ENCODE assay signal across 16 cellular contexts in the genomic region with DNA sequence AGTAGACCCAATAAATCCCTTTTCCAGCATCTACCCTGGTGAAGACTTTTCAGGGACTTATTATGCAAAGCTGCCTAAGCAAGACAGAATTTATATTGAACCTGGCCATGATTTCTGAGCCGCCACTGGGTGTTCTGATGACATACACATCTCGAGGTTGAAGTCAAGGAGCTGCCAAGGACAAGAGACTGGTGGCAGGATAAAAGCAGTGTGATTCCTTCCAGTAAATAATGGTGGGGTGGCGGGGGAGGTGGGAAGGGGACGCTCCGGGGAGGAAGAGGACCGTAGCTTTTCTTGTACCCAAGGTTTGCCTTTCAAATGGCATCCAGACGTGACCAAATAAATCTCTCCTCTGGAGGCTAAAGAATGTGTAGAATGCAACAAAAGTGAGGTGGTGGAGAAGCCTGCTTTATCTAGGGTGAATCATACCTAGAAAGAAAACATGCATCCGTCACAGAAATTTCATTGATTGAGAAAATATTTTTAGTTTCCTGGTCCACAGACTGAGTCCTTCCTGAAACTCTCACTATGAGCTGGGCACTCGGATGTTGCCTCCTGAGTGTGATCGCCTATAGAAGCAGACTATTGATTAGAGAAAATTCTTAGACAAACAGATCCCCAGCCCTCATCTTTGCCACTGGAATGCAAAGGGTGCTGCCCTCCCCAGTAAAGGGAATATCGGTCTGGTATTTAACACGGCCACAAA.
DNase-seq lines count a peak whose midpoint lies in the region; ATAC-seq and TF ChIP-seq lines count a peak whose summit lies in the region.
"Had no signal": no experiment of that assay in that cellular context is flagged by ENCODE, and none has a peak within 500 bp of the region (broad histone marks: within the 10 kb centered on the region; RNA-seq: fewer than 3 reads in every experiment).

No MANE protein-coding gene starts in this region.

- no peak overlapping the region for H3K27ac Mint-ChIP-seq in activated CD4-positive, alpha-beta memory T cell treated with anti-CD3 and anti-CD28 coated beads, Interleukin-2, amount 10 ng/mL, durations not matched to agents 7 days and 5 days
- H3K27ac Mint-ChIP-seq: activated CD4-positive, alpha-beta memory T cell treated with anti-CD3 and anti-CD28 coated beads for 36 hours; activated naive CD8-positive, alpha-beta T cell treated with anti-CD3 and anti-CD28 coated beads, Interleukin-2, amount 10 ng/mL, durations not matched to agents 7 days and 5 days; stimulated activated effector memory CD8-positive, alpha-beta T cell treated with anti-CD3 and anti-CD28 coated beads, Interleukin-12 subunit alpha, Interleukin-12 subunit beta, amount 100 ng/mL, for 72 hours had no signal

- H3K36me3 ChIP-seq in ACC112 (ENCODE audit: insufficient read depth, low read length) (peaks cover 4% of the 10 kb centered on the region; the same call in 1 of the 2 replicates), mesenchymal stem cell (ENCODE audit: control insufficient read depth in 1 of 2, insufficient read depth in 2 of 2, low read depth in 1 of 2, low read length in 2 of 2) (peaks cover 0 to 17% of the 10 kb centered on the region in 2 experiments)

- no peak overlapping the region for H3K4me3 Mint-ChIP-seq in activated CD4-positive, alpha-beta memory T cell treated with anti-CD3 and anti-CD28 coated beads, Interleukin-2, amount 10 ng/mL, durations not matched to agents 7 days and 5 days
- H3K4me3 Mint-ChIP-seq: activated CD4-positive, alpha-beta memory T cell treated with anti-CD3 and anti-CD28 coated beads for 36 hours; activated naive CD8-positive, alpha-beta T cell treated with anti-CD3 and anti-CD28 coated beads, Interleukin-2, amount 10 ng/mL, durations not matched to agents 7 days and 5 days; stimulated activated effector memory CD8-positive, alpha-beta T cell treated with anti-CD3 and anti-CD28 coated beads, Interleukin-12 subunit alpha, Interleukin-12 subunit beta, amount 100 ng/mL, for 72 hours had no signal

- CTCF ChIA-PET in activated CD4-positive, alpha-beta memory T cell treated with anti-CD3 and anti-CD28 coated beads, Interleukin-2, amount 10 ng/mL, durations not matched to agents 7 days and 5 days (lab: Charles Lee) = interaction anchor here (0.7 kb wide), 1 partner anchor 265 kb away, joined by 3 read pairs; no protein-coding TSS in a partner anchor

- H3K14ac ChIP-seq in mesenchymal stem cell (ENCODE audit: low read length in 2 of 2) = no peak overlapping the region

- H3K4ac ChIP-seq in mesenchymal stem cell (ENCODE audit: low read depth in 1 of 2, low read length in 2 of 2) = no peak overlapping the region

- H3K4me1 Mint-ChIP-seq in activated CD4-positive, alpha-beta memory T cell treated with anti-CD3 and anti-CD28 coated beads, Interleukin-2, amount 10 ng/mL, durations not matched to agents 7 days and 5 days = peaks cover 7% of the 10 kb centered on the region

- peak overlapping the region; percentile 43; the same call in 1 of the 2 replicates for H3K4me3 ChIP-seq in ACC112 (ENCODE audit: low read depth, low read length)
- no peak overlapping the region for H3K4me3 ChIP-seq in cardiac fibroblast (replicated peaks in 1 of 2; ENCODE audit: low read depth in 2 of 2, low read length in 2 of 2)
- H3K4me3 ChIP-seq in mesenchymal stem cell (ENCODE audit: insufficient read depth in 1 of 2, low read depth in 1 of 2, low read length in 2 of 2) = peak overlapping the region in 1 of 2 experiments; percentile 42
- H3K4me3 ChIP-seq in dorsolateral prefrontal cortex = no peak overlapping the region
- H3K4me3 ChIP-seq: SK-N-MC had no signal

- H3K79me2 ChIP-seq in ACC112 (ENCODE audit: control insufficient read depth, insufficient read depth, low read length, unreplicated experiment) = peaks cover 3% of the 10 kb centered on the region

- H3K36me3 Mint-ChIP-seq in activated CD4-positive, alpha-beta memory T cell treated with anti-CD3 and anti-CD28 coated beads, Interleukin-2, amount 10 ng/mL, durations not matched to agents 7 days and 5 days (ENCODE audit: low read depth) = peaks cover 16% of the 10 kb centered on the region
- H3K36me3 Mint-ChIP-seq: activated CD4-positive, alpha-beta memory T cell treated with anti-CD3 and anti-CD28 coated beads for 36 hours; stimulated activated effector memory CD8-positive, alpha-beta T cell treated with anti-CD3 and anti-CD28 coated beads, Interleukin-12 subunit alpha, Interleukin-12 subunit beta, amount 100 ng/mL, for 72 hours had no signal

- peaks cover 33% of the 10 kb centered on the region for H3K79me1 ChIP-seq in mesenchymal stem cell (replicated peaks; ENCODE audit: low read length, poor library complexity, severe bottlenecking)

- no peak overlapping the region for H3K18ac ChIP-seq in mesenchymal stem cell (ENCODE audit: low read depth in 1 of 2, low read length in 2 of 2)

- H4K8ac ChIP-seq in mesenchymal stem cell (ENCODE audit: low read length) = no peak overlapping the region

- peak overlapping the region; percentile 92 for H3K27ac ChIP-seq in ACC112 (ENCODE audit: low read depth, low read length)
- H3K27ac ChIP-seq in mesenchymal stem cell (ENCODE audit: low read length, poor library complexity, severe bottlenecking) = peak overlapping the region; percentile 91
- H3K27ac ChIP-seq in dorsolateral prefrontal cortex = peak overlapping the region in 24 of 59 donors; percentile 0 to 64 (median 38)
- H3K27ac ChIP-seq: C4-2B, SK-N-MC had no signal

- intact Hi-C loops in dorsolateral prefrontal cortex (cut with DNase I) = no loop called here

- H3K9me3 Mint-ChIP-seq in activated CD4-positive, alpha-beta memory T cell treated with anti-CD3 and anti-CD28 coated beads, Interleukin-2, amount 10 ng/mL, durations not matched to agents 7 days and 5 days = peaks cover 13% of the 10 kb centered on the region
- H3K9me3 Mint-ChIP-seq: stimulated activated effector memory CD8-positive, alpha-beta T cell treated with anti-CD3 and anti-CD28 coated beads, Interleukin-12 subunit alpha, Interleukin-12 subunit beta, amount 100 ng/mL, for 72 hours had no signal

- H2BK12ac ChIP-seq in mesenchymal stem cell (ENCODE audit: low read length in 2 of 2) = no peak overlapping the region

- peak overlapping the region; percentile 23 for H2BK120ac ChIP-seq in mesenchymal stem cell (ENCODE audit: low read depth, low read length)

- H2AK5ac ChIP-seq in mesenchymal stem cell (ENCODE audit: low read length, severe bottlenecking) = peak overlapping the region; percentile 89

- H2AFZ ChIP-seq in ACC112 (ENCODE audit: low read length, unreplicated experiment) (peak overlapping the region; percentile 64), mesenchymal stem cell (ENCODE audit: low read depth, low read length) (no peak overlapping the region)

- 31% methylated on average over 8 of the region's 12 CpGs for WGBS in mesenchymal stem cell

- H3K9ac ChIP-seq in mesenchymal stem cell (ENCODE audit: low read length) = no peak overlapping the region

- ATAC-seq in HG03378 (IDR thresholded peaks at IDR 0.05; ENCODE audit: unreplicated experiment) = no peak
- ATAC-seq: stimulated activated effector memory CD8-positive, alpha-beta T cell treated with anti-CD3 and anti-CD28 coated beads, Interleukin-12 subunit alpha, Interleukin-12 subunit beta, amount 100 ng/mL, for 72 hours had no signal

- no peak overlapping the region for H4K91ac ChIP-seq in mesenchymal stem cell (ENCODE audit: low read length)

- DNase-seq in HPDE6-E6E7 (ENCODE audit: extremely low spot score) = peak; percentile 44
- DNase-seq in cardiac fibroblast (ENCODE audit: low read depth in 2 of 2) = peak; percentile 53 to 86
- DNase-seq in mesenchymal stem cell = peak; percentile 38
- DNase-seq in dorsolateral prefrontal cortex = no peak
- no peak for DNase-seq in activated CD4-positive, alpha-beta memory T cell treated with anti-CD3 and anti-CD28 coated beads, Interleukin-2, amount 10 ng/mL, durations not matched to agents 7 days and 5 days
- no peak for DNase-seq in T1000 (lab: John Stamatoyannopoulos, UW)
- DNase-seq: activated CD4-positive, alpha-beta memory T cell treated with anti-CD3 and anti-CD28 coated beads for 36 hours; activated naive CD8-positive, alpha-beta T cell treated with anti-CD3 and anti-CD28 coated beads, Interleukin-2, amount 10 ng/mL, durations not matched to agents 7 days and 5 days; foreskin melanocyte; NCI-H446 treated with DMSO at 0.1 percent for 48 hours; stimulated activated CD4-positive, alpha-beta T cell treated with anti-CD3 and anti-CD28 coated beads, Interleukin-12 subunit alpha, Interleukin-12 subunit beta, amount 100 ng/mL, for 4 hours had no signal

- H3K27me3 ChIP-seq in ACC112 (ENCODE audit: insufficient read depth, low read length) = no peaks in the 10 kb centered on the region
- H3K27me3 ChIP-seq in mesenchymal stem cell (ENCODE audit: control insufficient read depth in 1 of 2, insufficient read depth in 1 of 2, low read length in 2 of 2) = no peaks in the 10 kb centered on the region
- no peaks in the 10 kb centered on the region for H3K27me3 ChIP-seq in dorsolateral prefrontal cortex

- TF ChIP-seq CTCF in cardiac fibroblast (IDR thresholded peaks at IDR 0.05; ENCODE audit: low read depth, low read length) (no peak), dorsolateral prefrontal cortex (IDR thresholded peaks at IDR 0.05 in 54 of 56, conservative IDR thresholded peaks at IDR 0.05 in 2 of 56; ENCODE audit: low read depth in 1 of 56, partially characterized antibody in 56 of 56) (no peak)

- H3K4me1 ChIP-seq in ACC112 (ENCODE audit: control insufficient read depth, insufficient read depth, low read length, unreplicated experiment) (peaks cover 22% of the 10 kb centered on the region), mesenchymal stem cell (ENCODE audit: control insufficient read depth, insufficient read depth, low read depth, low read length) (peaks cover 17% of the 10 kb centered on the region)

- POLR2A ChIA-PET in activated CD4-positive, alpha-beta memory T cell treated with anti-CD3 and anti-CD28 coated beads, Interleukin-2, amount 10 ng/mL, durations not matched to agents 7 days and 5 days (lab: Charles Lee) = no interaction called here

- H3K4me2 ChIP-seq in mesenchymal stem cell (ENCODE audit: low read length, poor library complexity, severe bottlenecking) = peak overlapping the region; percentile 17

- H3K27me3 Mint-ChIP-seq in activated CD4-positive, alpha-beta memory T cell treated with anti-CD3 and anti-CD28 coated beads, Interleukin-2, amount 10 ng/mL, durations not matched to agents 7 days and 5 days = peaks cover under 1% of the 10 kb centered on the region
- H3K27me3 Mint-ChIP-seq: activated CD4-positive, alpha-beta memory T cell treated with anti-CD3 and anti-CD28 coated beads for 36 hours had no signal

- H2BK5ac ChIP-seq in mesenchymal stem cell (ENCODE audit: low read depth, low read length, poor library complexity, severe bottlenecking) = no peak overlapping the region

- H3K23ac ChIP-seq in mesenchymal stem cell (ENCODE audit: low read length in 2 of 2) = no peak overlapping the region

- no peak overlapping the region for H2BK15ac ChIP-seq in mesenchymal stem cell (ENCODE audit: low read depth, poor library complexity, severe bottlenecking)

- H3K9me3 ChIP-seq in mesenchymal stem cell (ENCODE audit: control insufficient read depth, low read length) = no peaks in the 10 kb centered on the region

Comparison
In these comparisons a context has a peak if more than half of its experiments do, and no peak if none do; other contexts are left out.
1. DNase-seq: peak in HPDE6-E6E7 (single experiment), cardiac fibroblast (2 of 2) and mesenchymal stem cell (single experiment); none in dorsolateral prefrontal cortex (0 of 10), activated CD4-positive, alpha-beta memory T cell treated with anti-CD3 and anti-CD28 coated beads, Interleukin-2, amount 10 ng/mL, durations not matched to agents 7 days and 5 days (single experiment) and T1000 (single experiment).